Comparison of ENCODE assay signal across 8 cellular contexts in the genomic region with DNA sequence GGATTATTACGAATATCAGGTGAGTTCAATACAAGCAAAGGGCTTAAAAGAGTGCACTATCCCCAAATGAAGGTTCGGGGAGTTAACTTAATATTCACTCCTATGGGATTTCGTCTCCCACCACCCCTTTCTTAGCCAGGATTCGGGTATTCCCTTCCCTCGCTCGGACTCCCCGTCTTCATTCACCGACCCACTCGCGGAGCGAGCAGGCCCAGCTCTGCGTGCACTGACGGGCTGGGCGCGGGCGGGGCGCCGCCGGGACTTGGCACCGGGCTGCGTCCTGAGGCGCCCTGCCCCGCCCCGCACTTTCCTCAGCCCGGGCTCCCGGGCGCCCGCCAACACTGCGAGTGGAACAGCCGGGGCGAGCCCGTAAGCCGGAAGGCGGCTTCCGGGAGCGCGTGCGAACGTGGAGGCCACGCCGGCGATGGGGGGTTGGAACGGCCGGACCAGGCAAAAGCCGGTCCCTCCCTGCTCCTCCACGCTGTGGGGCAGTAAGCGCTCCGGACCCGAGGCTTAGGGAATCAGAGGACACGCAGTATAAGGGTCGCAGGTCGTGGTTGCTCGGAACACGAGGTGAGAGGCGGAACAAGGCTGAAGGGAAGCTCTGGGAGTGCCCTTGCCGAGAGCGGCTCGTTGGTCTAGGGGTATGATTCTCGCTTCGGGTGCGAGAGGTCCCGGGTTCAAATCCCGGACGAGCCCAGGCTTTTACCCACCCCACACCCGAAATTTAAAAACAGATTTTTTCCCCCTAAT. TPM values are rescaled to one million over a fixed set of nuclear protein-coding genes. Genes with fewer than 3 reads are reported as not detected.
DNase-seq lines count a peak whose midpoint lies in the region; ATAC-seq and TF ChIP-seq lines count a peak whose summit lies in the region.

No MANE protein-coding gene starts in this region.

- TF ChIP-seq EP300 in esophagus muscularis mucosa (IDR thresholded peaks at IDR 0.05), result no peak

- peaks cover 7 to 25% (median 20%) of the 10 kb centered on the region in 4 donors for H3K4me1 ChIP-seq in esophagus muscularis mucosa

- no peaks in the 10 kb centered on the region for H3K9me3 Mint-ChIP-seq in activated T-cell treated with anti-CD3 and anti-CD28 coated beads, Interleukin-2, amount 50 U/mL, for 4 hours
- peaks cover 0 to 9% (median 0%) of the 10 kb centered on the region in 7 donors for H3K9me3 Mint-ChIP-seq in naive B cell
- H3K9me3 Mint-ChIP-seq in stimulated activated effector memory CD8-positive, alpha-beta T cell treated with anti-CD3 and anti-CD28 coated beads, Interleukin-12 subunit alpha, Interleukin-12 subunit beta, amount 100 ng/mL, for 72 hours, result no peaks in the 10 kb centered on the region

- peak; percentile 5 for TF ChIP-seq POLR2A in esophagus muscularis mucosa (IDR thresholded peaks at IDR 0.05; ENCODE audit: low read depth)

- H3K27ac ChIP-seq in esophagus muscularis mucosa (replicated peaks in 1 of 4), result peak overlapping the region; percentile 87 to 94 (median 90)

- ATAC-seq in GM21717 (IDR thresholded peaks at IDR 0.05; ENCODE audit: unreplicated experiment) (peak; percentile 48), naive B cell (ENCODE audit: low read depth in 2 of 2) (peak; percentile 55 to 58)
- ATAC-seq in activated T-cell treated with anti-CD3 and anti-CD28 coated beads, Interleukin-2, amount 50 U/mL, for 4 hours, result peak; percentile 78 to 81
- peak; percentile 82 for ATAC-seq in stimulated activated effector memory CD8-positive, alpha-beta T cell treated with anti-CD3 and anti-CD28 coated beads, Interleukin-12 subunit alpha, Interleukin-12 subunit beta, amount 100 ng/mL, for 72 hours

- peaks cover 4% of the 10 kb centered on the region for H3K27me3 Mint-ChIP-seq in activated T-cell treated with anti-CD3 and anti-CD28 coated beads, Interleukin-2, amount 50 U/mL, for 4 hours (ENCODE audit: low read depth)
- H3K27me3 Mint-ChIP-seq in naive B cell, result no peaks in the 10 kb centered on the region

- no peaks in the 10 kb centered on the region for H3K36me3 ChIP-seq in esophagus muscularis mucosa

- H3K4me3 ChIP-seq in Jurkat, Clone E6-1 (ENCODE audit: low read length), result peak overlapping the region; percentile 66
- H3K4me3 ChIP-seq in esophagus muscularis mucosa, result peak overlapping the region; percentile 61 to 81 (median 71)

- no peaks in the 10 kb centered on the region for H3K27me3 ChIP-seq in esophagus muscularis mucosa

- no peaks in the 10 kb centered on the region for H3K36me3 Mint-ChIP-seq in activated T-cell treated with anti-CD3 and anti-CD28 coated beads, Interleukin-2, amount 50 U/mL, for 4 hours (ENCODE audit: insufficient read depth)
- H3K36me3 Mint-ChIP-seq in naive B cell, result peaks cover 0 to 3% of the 10 kb centered on the region in 2 donors
- H3K36me3 Mint-ChIP-seq in stimulated activated effector memory CD8-positive, alpha-beta T cell treated with anti-CD3 and anti-CD28 coated beads, Interleukin-12 subunit alpha, Interleukin-12 subunit beta, amount 100 ng/mL, for 72 hours, result peaks cover 35% of the 10 kb centered on the region

- peaks cover 23% of the 10 kb centered on the region for H3K4me1 Mint-ChIP-seq in activated T-cell treated with anti-CD3 and anti-CD28 coated beads, Interleukin-2, amount 50 U/mL, for 4 hours (ENCODE audit: low read depth)
- peaks cover 31 to 62% (median 45%) of the 10 kb centered on the region in 3 donors for H3K4me1 Mint-ChIP-seq in naive B cell
- H3K4me1 Mint-ChIP-seq in stimulated activated effector memory CD8-positive, alpha-beta T cell treated with anti-CD3 and anti-CD28 coated beads, Interleukin-12 subunit alpha, Interleukin-12 subunit beta, amount 100 ng/mL, for 72 hours, result peaks cover 38% of the 10 kb centered on the region

- under 1% methylated on average over 22 of the region's 65 CpGs for whole genome bisulfite sequencing in esophagus muscularis mucosa

- peak in 1 of 3 experiments; percentile 7 for TF ChIP-seq CTCF in esophagus muscularis mucosa (IDR thresholded peaks at IDR 0.05)

- H3K27ac Mint-ChIP-seq in naive B cell, result peak overlapping the region; percentile 88 to 100 (median 98)
- peak overlapping the region; percentile 100 for H3K27ac Mint-ChIP-seq in stimulated activated effector memory CD8-positive, alpha-beta T cell treated with anti-CD3 and anti-CD28 coated beads, Interleukin-12 subunit alpha, Interleukin-12 subunit beta, amount 100 ng/mL, for 72 hours

- DNase-seq in DMS53 (lab: John Stamatoyannopoulos, UW) (peak; percentile 95), OCI-M2 (lab: John Stamatoyannopoulos, UW; ENCODE audit: unreplicated experiment) (peak; percentile 81), esophagus muscularis mucosa (ENCODE audit: extremely low spot score) (peak; percentile 99), naive B cell (peak; percentile 82)
- DNase-seq in Jurkat, Clone E6-1 (ENCODE audit: low read depth, low spot score), result peak; percentile 73
- DNase-seq in activated T-cell treated with anti-CD3 and anti-CD28 coated beads, Interleukin-2, amount 50 U/mL, for 4 hours, result peak; percentile 92
- peak; percentile 94 to 99 for DNase-seq in stimulated activated effector memory CD8-positive, alpha-beta T cell treated with anti-CD3 and anti-CD28 coated beads, Interleukin-12 subunit alpha, Interleukin-12 subunit beta, amount 100 ng/mL, for 72 hours (ENCODE audit: low spot score in 2 of 2)

- intact Hi-C loops in esophagus muscularis mucosa (cut with DNase I), result loop anchor here (2.0 kb wide), 1 partner anchor 223 kb away; a partner anchor contains a TSS

- peak overlapping the region; percentile 91 for H3K4me3 Mint-ChIP-seq in activated T-cell treated with anti-CD3 and anti-CD28 coated beads, Interleukin-2, amount 50 U/mL, for 4 hours
- H3K4me3 Mint-ChIP-seq in naive B cell, result peak overlapping the region; percentile 85 to 97 (median 93)
- peak overlapping the region; percentile 88 for H3K4me3 Mint-ChIP-seq in stimulated activated effector memory CD8-positive, alpha-beta T cell treated with anti-CD3 and anti-CD28 coated beads, Interleukin-12 subunit alpha, Interleukin-12 subunit beta, amount 100 ng/mL, for 72 hours

- no peaks in the 10 kb centered on the region for H3K9me3 ChIP-seq in esophagus muscularis mucosa

RNA-seq across cellular contexts. Expression of a gene that starts 7.5 kb away (rescaled TPM):
- 43.0 TPM for polyA plus RNA-seq in Jurkat, Clone E6-1 (2012; ENCODE audit: insufficient read depth, insufficient read length)
- total RNA-seq in activated T-cell treated with anti-CD3 and anti-CD28 coated beads, Interleukin-2, amount 50 U/mL, for 4 hours, result 10 to 100 TPM; 12.6 to 15.3 (median 15.3) TPM
- 100 to 1,000 TPM in 2 of 4 donors, 10 to 100 TPM in 2; 72.7 to 130 (median 107) TPM for total RNA-seq in esophagus muscularis mucosa
- 10 to 100 TPM; 23.5 to 64.2 (median 29.7) TPM for polyA plus RNA-seq in naive B cell (ENCODE audit: low read depth in 6 of 6)

Comparison
In these comparisons a context has a peak if more than half of its experiments do, and no peak if none do; other contexts are left out.
1. Peak in every context shown above with its lines: DNase-seq, ATAC-seq, H3K4me3 ChIP-seq and H3K27ac ChIP-seq.
2. RNA of a gene that starts 7.5 kb away (total RNA-seq): 72.7 to 130 TPM in esophagus muscularis mucosa; 12.6 to 15.3 TPM in activated T-cell treated with anti-CD3 and anti-CD28 coated beads, Interleukin-2, amount 50 U/mL, for 4 hours; every median in the first group is over 4 times any median in the second.